1 cellular context compared by ENCODE assay signal in genomic region chr2:144151877-144152276, GRCh38.
TF ChIP-seq lines count a peak whose summit lies in the region.

No MANE protein-coding gene starts in this region.

TF ChIP-seq in K562, 482 proteins besides CTCF, POLR2A, EP300 and RAD21 (continued from another document):
- no peak for TF ChIP-seq CHD7 (IDR thresholded peaks at IDR 0.05; ENCODE audit: low read depth, low read length)
- no peak for TF ChIP-seq ZNF717 (CRISPR knock-in tag; IDR thresholded peaks at IDR 0.05)
- TF ChIP-seq MEF2A (IDR thresholded peaks at IDR 0.05; ENCODE audit: control insufficient read depth, low read depth, low read length), result peak; percentile 71; the same call in 1 of the 2 replicates
- no peak for TF ChIP-seq THAP7 (CRISPR knock-in tag; IDR thresholded peaks at IDR 0.05)
- TF ChIP-seq E2F6 (IDR thresholded peaks at IDR 0.05; ENCODE audit: borderline replicate concordance in 1 of 2, extremely low read depth in 1 of 2, insufficient read depth in 1 of 2, insufficient read length in 1 of 2, low read depth in 1 of 2, low read length in 1 of 2, poor library complexity in 1 of 2, severe bottlenecking in 1 of 2), result no peak
- no peak for TF ChIP-seq COPS2 (conservative IDR thresholded peaks at IDR 0.05)
